Comparison of ENCODE assay signal across 25 cellular contexts in genomic region chr16:55830658-55831294, GRCh38. TPM values are rescaled to one million over a fixed set of nuclear protein-coding genes. Genes with fewer than 3 reads are reported as not detected.
"Had no signal": no experiment of that assay in that cellular context is flagged by ENCODE, and none has a peak within 500 bp of the region (broad histone marks: within the 10 kb centered on the region; RNA-seq: fewer than 3 reads in every experiment).

No MANE protein-coding gene starts in this region.

- H3K27ac ChIP-seq: hepatocyte, left ventricle myocardium inferior, neutrophil, ovary, right atrium auricular region, stomach, thoracic aorta, transverse colon had no signal

- H3K9me3 Mint-ChIP-seq: nephron progenitor cell had no signal

- H3K36me3 Mint-ChIP-seq: naive thymus-derived CD4-positive, alpha-beta T cell had no signal

- H3K4me1 ChIP-seq: transverse colon had no signal

- H3K27me3 ChIP-seq: hepatocyte, ovary, right atrium auricular region, transverse colon had no signal

- DNase-seq: dermis blood vessel endothelial cell; effector CD4-positive, alpha-beta T cell; foreskin melanocyte; head of caudate nucleus; kidney; left cardiac atrium; left ventricle myocardium inferior; naive thymus-derived CD4-positive, alpha-beta T cell; nephron progenitor cell; ovary; small intestine; stimulated activated CD4-positive, alpha-beta T cell treated with anti-CD3 and anti-CD28 coated beads, Interleukin-12 subunit alpha, Interleukin-12 subunit beta, amount 100 ng/mL, for 4 hours; stimulated activated naive CD4-positive, alpha-beta T cell; stomach; substantia nigra; transverse colon had no signal

- H3K4me2 ChIP-seq: hepatocyte had no signal

- H3K4me3 Mint-ChIP-seq: naive thymus-derived CD4-positive, alpha-beta T cell; nephron progenitor cell had no signal

- H3K4me3 ChIP-seq: hepatocyte, left ventricle myocardium inferior, lung, ovary, right atrium auricular region, stomach, thoracic aorta, transverse colon had no signal

- H3K9me3 ChIP-seq: left ventricle myocardium inferior, neutrophil, ovary, right atrium auricular region, stomach, thoracic aorta, transverse colon had no signal

- H2AFZ ChIP-seq: hepatocyte had no signal

- FAIRE-seq: colon, kidney, small intestine had no signal

- H3K36me3 ChIP-seq: left ventricle myocardium inferior, neutrophil, ovary, right atrium auricular region, stomach, thoracic aorta, transverse colon had no signal

- H3K27ac Mint-ChIP-seq: naive thymus-derived CD4-positive, alpha-beta T cell; nephron progenitor cell had no signal

- H3K79me2 ChIP-seq: hepatocyte had no signal

- ATAC-seq: left cardiac atrium; naive thymus-derived CD4-positive, alpha-beta T cell had no signal

RNA-seq across cellular contexts. Expression of gene CES1, which starts 2.1 kb away (rescaled TPM):
- polyA plus RNA-seq: naive thymus-derived CD4-positive, alpha-beta T cell had no signal

RNA-seq across cellular contexts. Expression of gene CES5A, which starts 44.4 kb away (rescaled TPM):
- total RNA-seq: dermis blood vessel endothelial cell; hepatocyte; kidney; left ventricle myocardium inferior; lung; mesenteric fat pad; mononuclear cell; naive thymus-derived CD4-positive, alpha-beta T cell; ovary; posterior vena cava; right atrium auricular region; stomach; thoracic aorta; transverse colon had no signal
- polyA plus RNA-seq: hepatocyte; lung; naive thymus-derived CD4-positive, alpha-beta T cell; ovary; stomach had no signal
